25 cellular contexts compared by ENCODE assay signal in the genomic region with DNA sequence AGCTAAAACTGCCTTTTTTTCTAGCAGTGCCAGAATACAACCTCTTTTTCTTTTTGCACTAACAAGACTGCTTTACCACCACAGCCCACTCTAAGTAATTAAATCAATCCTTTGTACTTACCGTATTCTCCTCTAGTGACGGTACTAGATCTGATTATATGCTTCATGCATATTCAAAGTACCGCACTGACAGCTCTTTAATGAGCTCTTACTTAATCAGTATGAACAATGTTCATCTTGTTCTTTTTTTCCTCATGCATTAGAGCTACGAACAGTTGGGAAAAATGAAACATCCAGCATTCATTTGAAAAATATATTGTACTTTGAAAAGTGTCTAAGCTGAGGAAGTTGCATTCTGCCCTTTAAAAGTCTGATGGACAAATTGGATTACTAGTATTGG. TPM values are rescaled to one million over a fixed set of nuclear protein-coding genes. Genes with fewer than 3 reads are reported as not detected.
"Had no signal": no experiment of that assay in that cellular context is flagged by ENCODE, and none has a peak within 500 bp of the region (broad histone marks: within the 10 kb centered on the region; RNA-seq: fewer than 3 reads in every experiment).

No MANE protein-coding gene starts in this region.

- ATAC-seq: activated CD4-positive, CD25-positive, alpha-beta regulatory T cell treated with anti-CD3 and anti-CD28 coated beads, Interleukin-2, amount 50 U/mL, for 24 hours; activated CD8-positive, alpha-beta T cell treated with anti-CD3 and anti-CD28 coated beads, Interleukin-2, amount 10 ng/mL, durations not matched to agents 7 days and 5 days; activated naive CD8-positive, alpha-beta T cell treated with anti-CD3 and anti-CD28 coated beads, Interleukin-2, amount 50 U/mL, for 24 hours; activated T-cell treated with anti-CD3 and anti-CD28 coated beads, Interleukin-2, amount 50 U/mL, for 4 hours; heart right ventricle; left ventricle myocardium superior; mucosa of descending colon; naive thymus-derived CD4-positive, alpha-beta T cell; sciatic nerve; stimulated activated memory B cell treated with anti-CD40 and anti-IgM and Interleukin-4, amounts not matched to agents 10 μg/mL and 1 μg/mL and 100 μg/mL, for 72 hours had no signal

- H3K9me3 ChIP-seq: esophagus muscularis mucosa, heart right ventricle, mucosa of descending colon, ovary, testis, upper lobe of left lung had no signal

- H3K9me3 Mint-ChIP-seq: activated CD4-positive, alpha-beta T cell treated with anti-CD3 and anti-CD28 coated beads, Interleukin-2, amount 10 ng/mL, durations not matched to agents 7 days and 5 days; activated naive CD4-positive, alpha-beta T cell treated with anti-CD3 and anti-CD28 coated beads, Interleukin-2, amount 10 ng/mL, durations not matched to agents 7 days and 5 days; activated naive CD8-positive, alpha-beta T cell treated with anti-CD3 and anti-CD28 coated beads, Interleukin-2, amount 50 U/mL, for 24 hours; activated T-cell treated with anti-CD3 and anti-CD28 coated beads, Interleukin-2, amount 50 U/mL, for 4 hours; immature natural killer cell; naive thymus-derived CD4-positive, alpha-beta T cell; stimulated activated memory B cell treated with anti-CD40 and anti-IgM and Interleukin-4, amounts not matched to agents 10 μg/mL and 1 μg/mL and 100 μg/mL, for 72 hours; T-helper 1 cell treated with Interleukin-12 subunit alpha and Interleukin-12 subunit beta and Interleukin-4 antibody, amounts not matched to agents 30 μg/mL and 1 μg/mL, for 36 hours had no signal

- H3K36me3 ChIP-seq: ovary, upper lobe of left lung had no signal

- DNase-seq: activated CD4-positive, alpha-beta T cell treated with anti-CD3 and anti-CD28 coated beads, Interleukin-2, amount 10 ng/mL, durations not matched to agents 7 days and 5 days; activated CD8-positive, alpha-beta T cell treated with anti-CD3 and anti-CD28 coated beads, Interleukin-2, amount 10 ng/mL, durations not matched to agents 7 days and 5 days; activated effector memory CD4-positive, alpha-beta T cell treated with Interleukin-2 at 50 U/mL for 16 hours; activated naive CD4-positive, alpha-beta T cell treated with anti-CD3 and anti-CD28 coated beads, Interleukin-2, amount 10 ng/mL, durations not matched to agents 7 days and 5 days; activated naive CD8-positive, alpha-beta T cell treated with anti-CD3 and anti-CD28 coated beads, Interleukin-2, amount 50 U/mL, for 24 hours; activated T-cell treated with anti-CD3 and anti-CD28 coated beads, Interleukin-2, amount 50 U/mL, for 4 hours; aorta; cerebellar nuclear complex; cortex of kidney; effector CD4-positive, alpha-beta T cell; heart right ventricle; immature natural killer cell; left ventricle myocardium superior; mucosa of descending colon; naive thymus-derived CD4-positive, alpha-beta T cell; ovary; stimulated activated CD4-positive, alpha-beta T cell treated with anti-CD3 and anti-CD28 coated beads, Interleukin-4, amount 100 ng/mL, for 4 hours; testis; upper lobe of left lung had no signal

- FAIRE-seq: bronchial epithelial cell had no signal

- H3K4me3 Mint-ChIP-seq: activated CD4-positive, alpha-beta T cell treated with anti-CD3 and anti-CD28 coated beads, Interleukin-2, amount 10 ng/mL, durations not matched to agents 7 days and 5 days; activated CD8-positive, alpha-beta T cell treated with anti-CD3 and anti-CD28 coated beads, Interleukin-2, amount 10 ng/mL, durations not matched to agents 7 days and 5 days; activated naive CD4-positive, alpha-beta T cell treated with anti-CD3 and anti-CD28 coated beads, Interleukin-2, amount 10 ng/mL, durations not matched to agents 7 days and 5 days; activated naive CD8-positive, alpha-beta T cell treated with anti-CD3 and anti-CD28 coated beads, Interleukin-2, amount 50 U/mL, for 24 hours; activated T-cell treated with anti-CD3 and anti-CD28 coated beads, Interleukin-2, amount 50 U/mL, for 4 hours; immature natural killer cell; naive thymus-derived CD4-positive, alpha-beta T cell; stimulated activated memory B cell treated with anti-CD40 and anti-IgM and Interleukin-4, amounts not matched to agents 10 μg/mL and 1 μg/mL and 100 μg/mL, for 72 hours; T-helper 1 cell treated with Interleukin-12 subunit alpha and Interleukin-12 subunit beta and Interleukin-4 antibody, amounts not matched to agents 30 μg/mL and 1 μg/mL, for 36 hours had no signal

- H3K27me3 Mint-ChIP-seq: activated CD4-positive, alpha-beta T cell treated with anti-CD3 and anti-CD28 coated beads, Interleukin-2, amount 10 ng/mL, durations not matched to agents 7 days and 5 days; activated naive CD4-positive, alpha-beta T cell treated with anti-CD3 and anti-CD28 coated beads, Interleukin-2, amount 10 ng/mL, durations not matched to agents 7 days and 5 days; activated naive CD8-positive, alpha-beta T cell treated with anti-CD3 and anti-CD28 coated beads, Interleukin-2, amount 50 U/mL, for 24 hours; stimulated activated memory B cell treated with anti-CD40 and anti-IgM and Interleukin-4, amounts not matched to agents 10 μg/mL and 1 μg/mL and 100 μg/mL, for 72 hours had no signal

- H3K4me3 ChIP-seq: esophagus muscularis mucosa, heart right ventricle, mucosa of descending colon, ovary, testis, upper lobe of left lung had no signal

- H3K27me3 ChIP-seq: esophagus muscularis mucosa, heart right ventricle, ovary, testis, upper lobe of left lung had no signal

- H3K4me1 ChIP-seq: esophagus muscularis mucosa, heart right ventricle, testis, upper lobe of left lung had no signal

- H3K36me3 Mint-ChIP-seq: activated naive CD4-positive, alpha-beta T cell treated with anti-CD3 and anti-CD28 coated beads, Interleukin-2, amount 10 ng/mL, durations not matched to agents 7 days and 5 days had no signal

- H3K4me1 Mint-ChIP-seq: activated CD4-positive, alpha-beta T cell treated with anti-CD3 and anti-CD28 coated beads, Interleukin-2, amount 10 ng/mL, durations not matched to agents 7 days and 5 days; activated naive CD4-positive, alpha-beta T cell treated with anti-CD3 and anti-CD28 coated beads, Interleukin-2, amount 10 ng/mL, durations not matched to agents 7 days and 5 days; activated naive CD8-positive, alpha-beta T cell treated with anti-CD3 and anti-CD28 coated beads, Interleukin-2, amount 50 U/mL, for 24 hours; immature natural killer cell; naive thymus-derived CD4-positive, alpha-beta T cell; stimulated activated memory B cell treated with anti-CD40 and anti-IgM and Interleukin-4, amounts not matched to agents 10 μg/mL and 1 μg/mL and 100 μg/mL, for 72 hours had no signal

- H3K27ac ChIP-seq: esophagus muscularis mucosa, heart right ventricle, ovary, testis, upper lobe of left lung had no signal

- H3K27ac Mint-ChIP-seq: activated CD4-positive, alpha-beta T cell treated with anti-CD3 and anti-CD28 coated beads, Interleukin-2, amount 10 ng/mL, durations not matched to agents 7 days and 5 days; activated CD8-positive, alpha-beta T cell treated with anti-CD3 and anti-CD28 coated beads, Interleukin-2, amount 10 ng/mL, durations not matched to agents 7 days and 5 days; activated naive CD4-positive, alpha-beta T cell treated with anti-CD3 and anti-CD28 coated beads, Interleukin-2, amount 10 ng/mL, durations not matched to agents 7 days and 5 days; activated naive CD8-positive, alpha-beta T cell treated with anti-CD3 and anti-CD28 coated beads, Interleukin-2, amount 50 U/mL, for 24 hours; immature natural killer cell; naive thymus-derived CD4-positive, alpha-beta T cell; stimulated activated memory B cell treated with anti-CD40 and anti-IgM and Interleukin-4, amounts not matched to agents 10 μg/mL and 1 μg/mL and 100 μg/mL, for 72 hours; T-helper 1 cell treated with Interleukin-12 subunit alpha and Interleukin-12 subunit beta and Interleukin-4 antibody, amounts not matched to agents 30 μg/mL and 1 μg/mL, for 36 hours had no signal

RNA-seq across cellular contexts. Expression of a gene that starts 16.1 kb away (rescaled TPM):
- total RNA-seq: activated CD4-positive, alpha-beta T cell treated with anti-CD3 and anti-CD28 coated beads, Interleukin-2, amount 10 ng/mL, durations not matched to agents 7 days and 5 days; activated CD8-positive, alpha-beta T cell treated with anti-CD3 and anti-CD28 coated beads, Interleukin-2, amount 10 ng/mL, durations not matched to agents 7 days and 5 days; activated T-cell treated with anti-CD3 and anti-CD28 coated beads, Interleukin-2, amount 50 U/mL, for 4 hours; aorta; heart right ventricle; left ventricle myocardium superior; naive thymus-derived CD4-positive, alpha-beta T cell; sciatic nerve had no signal
- polyA plus RNA-seq: aorta; heart right ventricle; immature natural killer cell; naive thymus-derived CD4-positive, alpha-beta T cell had no signal
